In the genomic region with DNA sequence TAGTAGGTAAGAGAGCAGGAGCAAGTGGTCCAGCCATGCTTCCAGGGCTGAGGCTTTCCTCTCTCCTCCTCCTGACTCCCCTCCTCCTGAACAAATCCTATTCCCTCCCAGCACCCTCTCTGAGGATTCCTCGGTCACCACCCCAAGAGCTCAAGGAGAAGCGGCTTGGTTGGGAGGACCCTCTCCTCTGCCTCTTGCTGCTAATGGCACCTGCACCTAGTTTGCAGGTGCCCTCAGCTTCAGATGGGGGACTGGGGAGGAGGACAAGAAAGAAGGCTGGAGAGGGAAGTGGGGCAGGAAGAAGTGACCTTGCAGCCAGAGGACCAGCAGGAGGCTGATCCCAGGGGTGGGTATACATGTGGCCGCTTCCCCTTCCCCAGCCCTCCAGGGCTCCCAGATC, we compare ENCODE assay signal across 33 cellular contexts. TPM values are rescaled to one million over a fixed set of nuclear protein-coding genes. Genes with fewer than 3 reads are reported as not detected.
"Had no signal": no experiment of that assay in that cellular context is flagged by ENCODE, and none has a peak within 500 bp of the region (broad histone marks: within the 10 kb centered on the region; RNA-seq: fewer than 3 reads in every experiment).

No MANE protein-coding gene starts in this region.

- H3K36me3 Mint-ChIP-seq: activated naive CD4-positive, alpha-beta T cell treated with anti-CD3 and anti-CD28 coated beads, Interleukin-2, amount 50 U/mL, for 24 hours; T-cell had no signal

- H3K36me3 ChIP-seq: ascending aorta, cardiac muscle cell, MG63, Peyer's patch, WERI-Rb-1 had no signal

- H3K27ac ChIP-seq: ascending aorta, cardiac muscle cell, Peyer's patch, WERI-Rb-1 had no signal

- H3K9me3 Mint-ChIP-seq: activated T-helper 2 cell treated with anti-CD3 and anti-CD28 coated beads, Interferon-gamma antibody, Interleukin-2, Interleukin-4, amounts not matched to agents 10 μg/mL and 5 μg/mL and 100 μg/mL, durations not matched to agents 14 hours and 24 hours and 36 hours had no signal

- H3K27me3 ChIP-seq: ascending aorta, MG63, Peyer's patch had no signal

- H3K4me1 Mint-ChIP-seq: activated naive CD4-positive, alpha-beta T cell treated with anti-CD3 and anti-CD28 coated beads, Interleukin-2, amount 50 U/mL, for 24 hours; T-cell; T-helper 17 cell had no signal

- DNase-seq: activated CD4-positive, alpha-beta T cell treated with anti-CD3 and anti-CD28 coated beads for 1 hour; activated CD4-positive, alpha-beta T cell treated with anti-CD3 and anti-CD28 coated beads for 48 hours; activated CD4-positive, CD25-positive, alpha-beta regulatory T cell; activated gamma-delta T cell; activated naive CD4-positive, alpha-beta T cell treated with Interleukin-2 at 50 U/mL for 16 hours; activated naive CD8-positive, alpha-beta T cell treated with anti-CD3 and anti-CD28 coated beads, Interleukin-2, amount 10 ng/mL, durations not matched to agents 7 days and 5 days; activated T-cell treated with anti-CD3 and anti-CD28 coated beads, Interleukin-2, amount 50 U/mL, for 24 hours; amygdala; Kasumi-1; KG1; MG63; NCI-H1092; NCI-H1436 treated with DMSO at 0.1 percent for 48 hours; NCI-H1694 treated with DMSO at 0.1 percent for 48 hours; NCI-H510A; NCI-H526; NCI-H748 treated with DMSO at 0.1 percent for 48 hours; NK-92 treated with Interleukin-12 subunit alpha and Interleukin-12 subunit beta, amount 100 ng/mL, for 24 hours; PC-3; Peyer's patch; SIG-M5; T-cell; T-helper 17 cell; T1000; WERI-Rb-1 had no signal

- H3K4me3 ChIP-seq: ascending aorta, cardiac muscle cell, MG63, Peyer's patch had no signal

- H3K27ac Mint-ChIP-seq: activated CD8-positive, alpha-beta T cell treated with anti-CD3 and anti-CD28 coated beads, Interleukin-2, amount 10 ng/mL, durations not matched to agents 7 days and 5 days; activated naive CD4-positive, alpha-beta T cell treated with anti-CD3 and anti-CD28 coated beads, Interleukin-2, amount 50 U/mL, for 24 hours; activated naive CD8-positive, alpha-beta T cell treated with anti-CD3 and anti-CD28 coated beads, Interleukin-2, amount 10 ng/mL, durations not matched to agents 7 days and 5 days; activated T-cell treated with anti-CD3 and anti-CD28 coated beads, Interleukin-2, amount 50 U/mL, for 24 hours; activated T-helper 2 cell treated with anti-CD3 and anti-CD28 coated beads, Interferon-gamma antibody, Interleukin-2, Interleukin-4, amounts not matched to agents 10 μg/mL and 5 μg/mL and 100 μg/mL, durations not matched to agents 14 hours and 24 hours and 36 hours; T-cell; T-helper 17 cell had no signal

- H3K4me3 Mint-ChIP-seq: activated CD8-positive, alpha-beta T cell treated with anti-CD3 and anti-CD28 coated beads, Interleukin-2, amount 10 ng/mL, durations not matched to agents 7 days and 5 days; activated naive CD4-positive, alpha-beta T cell treated with anti-CD3 and anti-CD28 coated beads, Interleukin-2, amount 50 U/mL, for 24 hours; activated naive CD8-positive, alpha-beta T cell treated with anti-CD3 and anti-CD28 coated beads, Interleukin-2, amount 10 ng/mL, durations not matched to agents 7 days and 5 days; activated T-cell treated with anti-CD3 and anti-CD28 coated beads, Interleukin-2, amount 50 U/mL, for 24 hours; T-cell; T-helper 17 cell had no signal

- H3K4me1 ChIP-seq: ascending aorta, Peyer's patch had no signal

- ATAC-seq: activated CD8-positive, alpha-beta T cell treated with anti-CD3 and anti-CD28 coated beads, Interleukin-2, amount 10 ng/mL, durations not matched to agents 7 days and 5 days; PC-3; SK-N-SH treated with all-trans-retinoic acid at 6 μM for 48 hours; T-cell; T-helper 17 cell had no signal

- H3K27me3 Mint-ChIP-seq: activated naive CD4-positive, alpha-beta T cell treated with anti-CD3 and anti-CD28 coated beads, Interleukin-2, amount 50 U/mL, for 24 hours had no signal

- H3K9me3 ChIP-seq: ascending aorta, MG63, Peyer's patch had no signal

RNA-seq across cellular contexts. Expression of gene NCR2, which starts 17.5 kb away (rescaled TPM):
- total RNA-seq: activated T-helper 2 cell treated with anti-CD3 and anti-CD28 coated beads, Interferon-gamma antibody, Interleukin-2, Interleukin-4, amounts not matched to agents 10 μg/mL and 5 μg/mL and 100 μg/mL, durations not matched to agents 14 hours and 24 hours and 36 hours; ascending aorta; cardiac muscle cell; PC-3; Peyer's patch; SK-MEL-5; T-cell; T-helper 17 cell had no signal
- polyA plus RNA-seq: adipose tissue, cardiac muscle cell had no signal
